Comparison of ENCODE assay signal across 9 cellular contexts in genomic region chr16:89202422-89203215, GRCh38. TPM values are rescaled to one million over a fixed set of nuclear protein-coding genes. Genes with fewer than 3 reads are reported as not detected.
A peak's percentile ranks its signal among the peaks of the same experiment; 100 is the strongest.
DNase-seq lines count a peak whose midpoint lies in the region; ATAC-seq and TF ChIP-seq lines count a peak whose summit lies in the region.
"Had no signal": no experiment of that assay in that cellular context is flagged by ENCODE, and none has a peak within 500 bp of the region (broad histone marks: within the 10 kb centered on the region; RNA-seq: fewer than 3 reads in every experiment).

No MANE protein-coding gene starts in this region.

- H3K27me3 ChIP-seq in CD4-positive, CD25-positive, alpha-beta regulatory T cell (ENCODE audit: control insufficient read depth, insufficient read depth, low read length) = peaks cover 14% of the 10 kb centered on the region
- H3K27me3 ChIP-seq in HAP-1 (ENCODE audit: low read depth) = peaks cover 28% of the 10 kb centered on the region
- H3K27me3 ChIP-seq: vagina had no signal

- TF ChIP-seq CTCF in neural crest cell (conservative IDR thresholded peaks at IDR 0.05) = no peak

- no peaks in the 10 kb centered on the region for H3K9me3 ChIP-seq in CD4-positive, CD25-positive, alpha-beta regulatory T cell (ENCODE audit: control insufficient read depth in 2 of 2, low read length in 2 of 2)
- H3K9me3 ChIP-seq in HAP-1 = no peaks in the 10 kb centered on the region
- H3K9me3 ChIP-seq: vagina had no signal

- H3K4me1 Mint-ChIP-seq in CD4-positive, CD25-positive, alpha-beta regulatory T cell = peaks cover 0 to 21% (median 8%) of the 10 kb centered on the region in 4 donors
- H3K4me1 Mint-ChIP-seq in dendritic cell treated with granulocyte-macrophage colony-stimulating factor and Interleukin-4, amounts not matched to agents 40 ng/mL and 50 ng/mL, for 4 days (ENCODE audit: low read depth) = peaks cover 15% of the 10 kb centered on the region
- no peaks in the 10 kb centered on the region for H3K4me1 Mint-ChIP-seq in neural crest cell

- H3K36me3 Mint-ChIP-seq in CD4-positive, CD25-positive, alpha-beta regulatory T cell = no peaks in the 10 kb centered on the region
- no peaks in the 10 kb centered on the region for H3K36me3 Mint-ChIP-seq in dendritic cell treated with granulocyte-macrophage colony-stimulating factor and Interleukin-4, amounts not matched to agents 40 ng/mL and 50 ng/mL, for 4 days (ENCODE audit: low read depth)
- H3K36me3 Mint-ChIP-seq in neural crest cell (ENCODE audit: low read depth) = peaks cover 7% of the 10 kb centered on the region

- H3K4me1 ChIP-seq in CD4-positive, CD25-positive, alpha-beta regulatory T cell (ENCODE audit: control insufficient read depth, insufficient read depth, low read length, poor library complexity, severe bottlenecking) = peaks cover 14% of the 10 kb centered on the region
- H3K4me1 ChIP-seq in HAP-1 = no peaks in the 10 kb centered on the region

- H3K27ac Mint-ChIP-seq in CD4-positive, CD25-positive, alpha-beta regulatory T cell = no peak overlapping the region
- H3K27ac Mint-ChIP-seq in dendritic cell treated with granulocyte-macrophage colony-stimulating factor and Interleukin-4, amounts not matched to agents 40 ng/mL and 50 ng/mL, for 4 days = no peak overlapping the region
- no peak overlapping the region for H3K27ac Mint-ChIP-seq in neural crest cell (ENCODE audit: unreplicated experiment)

- no peak for ATAC-seq in CD4-positive, CD25-positive, alpha-beta regulatory T cell (ENCODE audit: low read depth in 2 of 2)
- no peak for ATAC-seq in GM21825 (IDR thresholded peaks at IDR 0.05; ENCODE audit: unreplicated experiment)
- no peak for ATAC-seq in HG03108 (IDR thresholded peaks at IDR 0.05; ENCODE audit: unreplicated experiment)
- no peak for ATAC-seq in GM18870 (IDR thresholded peaks at IDR 0.05; ENCODE audit: unreplicated experiment)

- in situ Hi-C loops in HAP-1 (cut with MboI; ENCODE audit: low sequenced_read_pairs) = no loop called here

- H3K4me3 Mint-ChIP-seq in CD4-positive, CD25-positive, alpha-beta regulatory T cell = peak overlapping the region; percentile 67 to 77 (median 74)
- peak overlapping the region; percentile 39 for H3K4me3 Mint-ChIP-seq in dendritic cell treated with granulocyte-macrophage colony-stimulating factor and Interleukin-4, amounts not matched to agents 40 ng/mL and 50 ng/mL, for 4 days
- H3K4me3 Mint-ChIP-seq in neural crest cell = peak overlapping the region; percentile 71

- no peaks in the 10 kb centered on the region for H3K36me3 ChIP-seq in CD4-positive, CD25-positive, alpha-beta regulatory T cell (ENCODE audit: control insufficient read depth, insufficient read depth, low read length)
- no peaks in the 10 kb centered on the region for H3K36me3 ChIP-seq in HAP-1 (replicated peaks)
- H3K36me3 ChIP-seq: vagina had no signal

- no peak overlapping the region for H3K27ac ChIP-seq in CD4-positive, CD25-positive, alpha-beta regulatory T cell (ENCODE audit: insufficient read depth, low read length, poor library complexity, severe bottlenecking)
- H3K27ac ChIP-seq: vagina had no signal

- DNase-seq in CD4-positive, CD25-positive, alpha-beta regulatory T cell = no peak
- DNase-seq in HAP-1 (ENCODE audit: low spot score in 2 of 2) = no peak
- DNase-seq in neural crest cell (ENCODE audit: low read depth, low spot score) = no peak
- no peak for DNase-seq in NCI-H146 treated with DMSO at 0.1 percent for 48 hours (lab: John Stamatoyannopoulos, UW; ENCODE audit: unreplicated experiment)

- H3K4me3 ChIP-seq in CD4-positive, CD25-positive, alpha-beta regulatory T cell (ENCODE audit: low read depth, low read length) = no peak overlapping the region
- H3K4me3 ChIP-seq in HAP-1 = peak overlapping the region; percentile 13; the same call in 1 of the 2 replicates

- H3K9me3 Mint-ChIP-seq in CD4-positive, CD25-positive, alpha-beta regulatory T cell = peaks cover 0 to 6% (median 0%) of the 10 kb centered on the region in 7 donors
- no peaks in the 10 kb centered on the region for H3K9me3 Mint-ChIP-seq in dendritic cell treated with granulocyte-macrophage colony-stimulating factor and Interleukin-4, amounts not matched to agents 40 ng/mL and 50 ng/mL, for 4 days
- H3K9me3 Mint-ChIP-seq in neural crest cell = no peaks in the 10 kb centered on the region

- H3K27me3 Mint-ChIP-seq in CD4-positive, CD25-positive, alpha-beta regulatory T cell = peaks cover 43% of the 10 kb centered on the region
- peaks cover 70% of the 10 kb centered on the region for H3K27me3 Mint-ChIP-seq in dendritic cell treated with granulocyte-macrophage colony-stimulating factor and Interleukin-4, amounts not matched to agents 40 ng/mL and 50 ng/mL, for 4 days
- peaks cover 69% of the 10 kb centered on the region for H3K27me3 Mint-ChIP-seq in neural crest cell (ENCODE audit: low read depth)

- intact Hi-C loops in dendritic cell treated with granulocyte-macrophage colony-stimulating factor and Interleukin-4, amounts not matched to agents 40 ng/mL and 50 ng/mL, for 4 days (cut with micrococcal nuclease) = no loop called here

RNA-seq across cellular contexts. Expression of gene SLC22A31, which starts 2.3 kb away (rescaled TPM):
- not detected for total RNA-seq in CD4-positive, CD25-positive, alpha-beta regulatory T cell
- under 1 TPM in 1 of 4 donors, not detected in 3; 0.14 TPM for polyA plus RNA-seq in CD4-positive, CD25-positive, alpha-beta regulatory T cell
- 1.3 and 1.4 TPM in 2 replicates for total RNA-seq in neural crest cell
- total RNA-seq: vagina had no signal

RNA-seq across cellular contexts. Expression of gene ZNF778, which starts 14.9 kb away (rescaled TPM):
- 7.9 TPM for total RNA-seq in CD4-positive, CD25-positive, alpha-beta regulatory T cell
- polyA plus RNA-seq in CD4-positive, CD25-positive, alpha-beta regulatory T cell = 1 to 10 TPM; 3.3 to 4.9 (median 3.9) TPM
- 13.7 and 15.5 TPM in 2 replicates for total RNA-seq in neural crest cell

RNA-seq across cellular contexts. Expression of gene CDH15, which starts 31.1 kb away (rescaled TPM):
- 0.17 TPM for total RNA-seq in CD4-positive, CD25-positive, alpha-beta regulatory T cell
- polyA plus RNA-seq in CD4-positive, CD25-positive, alpha-beta regulatory T cell = not detected
- not detected in 2 replicates for total RNA-seq in neural crest cell
- total RNA-seq: vagina had no signal
